8 cellular contexts compared by ENCODE assay signal in the genomic region with DNA sequence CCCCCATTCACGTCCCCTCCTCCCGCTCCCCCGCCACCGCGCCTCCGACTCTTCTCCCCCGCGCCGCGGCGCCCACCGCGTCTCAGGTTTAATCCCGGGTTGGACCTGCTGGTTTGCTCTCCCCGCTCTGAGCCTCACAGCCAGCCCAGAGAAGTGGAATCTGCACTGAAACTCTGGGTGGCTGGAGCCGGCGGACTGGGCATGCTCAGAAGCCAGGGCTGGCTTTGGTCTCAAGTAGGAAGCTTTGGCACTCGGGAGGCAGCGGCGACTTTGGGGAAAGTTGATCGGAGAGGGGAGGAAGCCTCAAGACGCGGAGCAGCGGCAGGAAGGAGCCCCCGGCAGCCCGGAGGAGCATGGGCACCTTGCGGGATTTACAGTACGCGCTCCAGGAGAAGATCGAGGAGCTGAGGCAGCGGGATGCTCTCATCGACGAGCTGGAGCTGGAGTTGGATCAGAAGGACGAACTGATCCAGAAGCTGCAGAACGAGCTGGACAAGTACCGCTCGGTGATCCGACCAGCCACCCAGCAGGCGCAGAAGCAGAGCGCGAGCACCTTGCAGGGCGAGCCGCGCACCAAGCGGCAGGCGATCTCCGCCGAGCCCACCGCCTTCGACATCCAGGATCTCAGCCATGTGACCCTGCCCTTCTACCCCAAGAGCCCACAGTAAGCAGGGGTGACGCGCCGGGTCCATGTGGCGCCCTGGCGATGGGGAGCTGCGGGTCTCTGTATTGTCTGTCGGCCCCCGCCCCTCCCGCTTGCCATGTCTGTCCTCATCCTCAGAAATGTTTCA. TPM values are rescaled to one million over a fixed set of nuclear protein-coding genes. Genes with fewer than 3 reads are reported as not detected.
DNase-seq lines count a peak whose midpoint lies in the region; ATAC-seq and TF ChIP-seq lines count a peak whose summit lies in the region.

A gene (plus strand): TSS at position 250 of the 791 bp plus-strand sequence.

- H3K4me3 ChIP-seq in fibroblast of villous mesenchyme (ENCODE audit: low read depth, low read length) (peak within 1 kb of the TSS; percentile 80), muscle layer of duodenum (ENCODE audit: low read depth in 1 of 2, low read length in 2 of 2) (peak within 1 kb of the TSS; percentile 77 to 79), upper lobe of right lung (peak within 1 kb of the TSS; percentile 60)

- TF ChIP-seq CTCF in fibroblast of villous mesenchyme (IDR thresholded peaks at IDR 0.05; ENCODE audit: insufficient read depth, low read depth, low read length) (no peak), upper lobe of right lung (IDR thresholded peaks at IDR 0.05) (no peak), GM20000 (IDR thresholded peaks at IDR 0.05; ENCODE audit: extremely low read depth, missing control alignments) (no peak)

- H3K9me3 ChIP-seq in muscle layer of duodenum (ENCODE audit: control insufficient read depth in 1 of 2, low read length in 2 of 2) = no peaks in the 10 kb centered on the region
- H3K9me3 ChIP-seq in upper lobe of right lung = no peaks in the 10 kb centered on the region

- ATAC-seq in activated CD8-positive, alpha-beta T cell treated with anti-CD3 and anti-CD28 coated beads, Interleukin-2, amount 10 ng/mL, durations not matched to agents 7 days and 5 days = peak; percentile 44
- peak; percentile 95 for ATAC-seq in upper lobe of right lung
- no peak for ATAC-seq in GM21526 (IDR thresholded peaks at IDR 0.05; ENCODE audit: low FRiP score, unreplicated experiment)

- peaks cover 39% of the 10 kb centered on the region for H3K27me3 Mint-ChIP-seq in activated CD8-positive, alpha-beta T cell treated with anti-CD3 and anti-CD28 coated beads, Interleukin-2, amount 10 ng/mL, durations not matched to agents 7 days and 5 days (ENCODE audit: low read depth)

- no peak within 1 kb of the TSS for H3K4me3 Mint-ChIP-seq in activated CD8-positive, alpha-beta T cell treated with anti-CD3 and anti-CD28 coated beads, Interleukin-2, amount 10 ng/mL, durations not matched to agents 7 days and 5 days

- peaks cover 5% of the 10 kb centered on the region for H3K27me3 ChIP-seq in muscle layer of duodenum (ENCODE audit: low read depth, low read length)
- no peaks in the 10 kb centered on the region for H3K27me3 ChIP-seq in upper lobe of right lung

- CTCF ChIA-PET in activated CD8-positive, alpha-beta T cell treated with anti-CD3 and anti-CD28 coated beads, Interleukin-2, amount 10 ng/mL, durations not matched to agents 7 days and 5 days (lab: Charles Lee) = no interaction called here

- no peaks in the 10 kb centered on the region for H3K9me3 Mint-ChIP-seq in activated CD8-positive, alpha-beta T cell treated with anti-CD3 and anti-CD28 coated beads, Interleukin-2, amount 10 ng/mL, durations not matched to agents 7 days and 5 days (ENCODE audit: insufficient read depth)

- H3K27ac ChIP-seq in muscle layer of duodenum (ENCODE audit: low read length) (peak within 1 kb of the TSS; percentile 85), upper lobe of right lung (peak within 1 kb of the TSS; percentile 38)

- DNase-seq in EH (ENCODE audit: low read depth) (peak; percentile 90), HuH-7 (ENCODE audit: low spot score) (peak; percentile 39), fibroblast of villous mesenchyme (ENCODE audit: low read depth) (peak; percentile 75), upper lobe of right lung (peak; percentile 89), GM20000 (ENCODE audit: low spot score) (no peak)
- no peak for DNase-seq in activated CD8-positive, alpha-beta T cell treated with anti-CD3 and anti-CD28 coated beads, Interleukin-2, amount 10 ng/mL, durations not matched to agents 7 days and 5 days

- no peaks in the 10 kb centered on the region for H3K36me3 Mint-ChIP-seq in activated CD8-positive, alpha-beta T cell treated with anti-CD3 and anti-CD28 coated beads, Interleukin-2, amount 10 ng/mL, durations not matched to agents 7 days and 5 days (ENCODE audit: low read depth)

- H3K27ac Mint-ChIP-seq in activated CD8-positive, alpha-beta T cell treated with anti-CD3 and anti-CD28 coated beads, Interleukin-2, amount 10 ng/mL, durations not matched to agents 7 days and 5 days = no peak within 1 kb of the TSS

- peaks cover 3% of the 10 kb centered on the region for H3K4me1 Mint-ChIP-seq in activated CD8-positive, alpha-beta T cell treated with anti-CD3 and anti-CD28 coated beads, Interleukin-2, amount 10 ng/mL, durations not matched to agents 7 days and 5 days (ENCODE audit: low read depth)

- peaks cover 0 to 9% of the 10 kb centered on the region in 2 donors for H3K4me1 ChIP-seq in muscle layer of duodenum (ENCODE audit: control insufficient read depth in 1 of 2, insufficient read depth in 2 of 2, low read length in 2 of 2)
- no peaks in the 10 kb centered on the region for H3K4me1 ChIP-seq in upper lobe of right lung

- H3K36me3 ChIP-seq in muscle layer of duodenum (ENCODE audit: control insufficient read depth in 1 of 2, insufficient read depth in 2 of 2, low read length in 2 of 2) (no peaks in the 10 kb centered on the region), upper lobe of right lung (no peaks in the 10 kb centered on the region)

- intact Hi-C loops in upper lobe of right lung (cut with DNase I) = no loop called here

- POLR2A ChIA-PET in activated CD8-positive, alpha-beta T cell treated with anti-CD3 and anti-CD28 coated beads, Interleukin-2, amount 10 ng/mL, durations not matched to agents 7 days and 5 days (lab: Charles Lee) = no interaction called here

RNA-seq across cellular contexts. Expression of the gene that starts here (rescaled TPM):
- total RNA-seq in activated CD8-positive, alpha-beta T cell treated with anti-CD3 and anti-CD28 coated beads, Interleukin-2, amount 10 ng/mL, durations not matched to agents 7 days and 5 days = not detected
- 19.0 and 38.7 TPM in 2 replicates for total RNA-seq in fibroblast of villous mesenchyme
- 30.0 TPM for total RNA-seq in upper lobe of right lung

Comparison
In these comparisons a context has a peak if more than half of its experiments do, and no peak if none do; other contexts are left out.
1. RNA of the gene that starts here (total RNA-seq): 30.0 TPM in upper lobe of right lung (single experiment) and 19.0 to 38.7 TPM in fibroblast of villous mesenchyme; not detected in activated CD8-positive, alpha-beta T cell treated with anti-CD3 and anti-CD28 coated beads, Interleukin-2, amount 10 ng/mL, durations not matched to agents 7 days and 5 days; every median in the first group is over 10 times any median in the second.
2. Peak in ATAC-seq in activated CD8-positive, alpha-beta T cell treated with anti-CD3 and anti-CD28 coated beads, Interleukin-2, amount 10 ng/mL, durations not matched to agents 7 days and 5 days; RNA of the gene not detected or under 1 TPM.
3. DNase-seq: peak in EH (single experiment), HuH-7 (single experiment), fibroblast of villous mesenchyme (single experiment) and upper lobe of right lung (single experiment); none in activated CD8-positive, alpha-beta T cell treated with anti-CD3 and anti-CD28 coated beads, Interleukin-2, amount 10 ng/mL, durations not matched to agents 7 days and 5 days (single experiment) and GM20000 (single experiment).
4. Peak in every context shown above with its lines, with median percentiles within 50 percentile points of each other: H3K4me3 ChIP-seq.